20 cellular contexts compared by ENCODE assay signal in the genomic region with DNA sequence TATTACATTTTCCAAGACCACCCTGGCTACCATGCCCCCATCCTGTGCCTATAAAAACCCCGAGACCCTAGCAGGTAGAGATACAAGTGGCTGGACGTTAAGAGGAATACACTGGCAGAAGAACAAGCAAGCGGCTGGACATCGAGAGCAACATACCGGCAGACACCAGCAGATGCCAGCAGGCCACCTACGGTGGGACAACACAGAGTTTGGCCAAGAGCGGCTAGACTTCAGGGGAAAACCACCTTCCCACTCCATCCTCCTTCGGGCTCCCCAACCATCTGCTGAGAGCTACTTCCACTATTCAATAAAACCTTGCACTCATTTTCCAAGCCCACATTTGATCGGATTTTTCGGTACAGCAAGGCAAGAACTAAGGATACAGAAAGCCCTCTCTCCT.
"Had no signal": no experiment of that assay in that cellular context is flagged by ENCODE, and none has a peak within 500 bp of the region (broad histone marks: within the 10 kb centered on the region; RNA-seq: fewer than 3 reads in every experiment).

No MANE protein-coding gene starts in this region.

- H3K4me3 ChIP-seq: heart left ventricle, lung, ovary, right atrium auricular region, sigmoid colon, skin epidermis, stomach, thoracic aorta, upper lobe of left lung, uterus had no signal

- ATAC-seq: esophagus mucosa; heart left ventricle; left colon; left ventricle myocardium superior; naive thymus-derived CD4-positive, alpha-beta T cell had no signal

- H3K27ac Mint-ChIP-seq: naive thymus-derived CD4-positive, alpha-beta T cell had no signal

- H3K27me3 Mint-ChIP-seq: naive thymus-derived CD4-positive, alpha-beta T cell had no signal

- DNase-seq: effector memory CD4-positive, alpha-beta T cell; heart left ventricle; hippocampal formation; left colon; left ventricle myocardium superior; naive thymus-derived CD4-positive, alpha-beta T cell; ovary; sigmoid colon; stimulated activated CD4-positive, alpha-beta T cell treated with anti-CD3 and anti-CD28 coated beads, Interleukin-12 subunit alpha, Interleukin-12 subunit beta, amount 100 ng/mL, for 4 hours; stimulated activated naive CD4-positive, alpha-beta T cell; stomach; upper lobe of left lung; uterus had no signal

- H3K4me3 Mint-ChIP-seq: naive thymus-derived CD4-positive, alpha-beta T cell had no signal

- H3K9me3 ChIP-seq: heart left ventricle, ovary, right atrium auricular region, sigmoid colon, stomach, thoracic aorta, upper lobe of left lung, uterus had no signal

- H3K27ac ChIP-seq: heart left ventricle, ovary, right atrium auricular region, sigmoid colon, stomach, thoracic aorta, upper lobe of left lung, uterus had no signal

- H3K4me1 ChIP-seq: right atrium auricular region, sigmoid colon, stomach, upper lobe of left lung, uterus had no signal

- H3K36me3 ChIP-seq: ovary, right atrium auricular region, uterus had no signal

- FAIRE-seq: endometrium, frontal cortex had no signal

- H3K9me3 Mint-ChIP-seq: naive thymus-derived CD4-positive, alpha-beta T cell had no signal

- H3K27me3 ChIP-seq: heart left ventricle, ovary, right atrium auricular region, sigmoid colon, stomach, upper lobe of left lung, uterus had no signal
